In the genomic region with DNA sequence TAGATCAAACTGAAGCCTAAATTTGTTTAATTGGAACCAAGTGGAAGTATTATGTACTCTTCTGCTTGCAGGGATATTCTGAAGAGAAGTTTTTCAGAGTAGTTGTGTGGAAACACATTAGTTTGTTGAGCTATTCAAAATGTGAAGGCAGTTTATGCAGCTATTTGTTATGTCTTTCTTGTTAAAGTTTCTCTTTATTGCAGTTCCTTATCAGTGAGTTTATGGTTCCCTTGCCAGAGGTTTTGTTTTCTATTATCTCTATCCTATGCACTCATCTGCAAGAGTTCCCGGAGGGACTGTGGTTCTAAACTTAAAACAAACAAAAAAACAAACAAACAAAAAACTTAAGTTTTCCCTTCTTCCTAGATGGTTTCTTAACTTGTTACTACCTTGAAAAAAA, we compare ENCODE assay signal across 14 cellular contexts.
A peak's percentile ranks its signal among the peaks of the same experiment; 100 is the strongest.
DNase-seq lines count a peak whose midpoint lies in the region; ATAC-seq and TF ChIP-seq lines count a peak whose summit lies in the region.
"Had no signal": no experiment of that assay in that cellular context is flagged by ENCODE, and none has a peak within 500 bp of the region (broad histone marks: within the 10 kb centered on the region; RNA-seq: fewer than 3 reads in every experiment).

No MANE protein-coding gene starts in this region.

- H3K27me3 ChIP-seq in Panc1 (ENCODE audit: control insufficient read depth, insufficient read depth, low read length), result no peaks in the 10 kb centered on the region
- no peaks in the 10 kb centered on the region for H3K27me3 ChIP-seq in hepatocyte
- H3K27me3 ChIP-seq in PC-9 (ENCODE audit: insufficient read depth, low read depth), result no peaks in the 10 kb centered on the region
- H3K27me3 ChIP-seq: SJSA1 had no signal

- H3K9me3 ChIP-seq in Panc1 (ENCODE audit: control insufficient read depth, insufficient read depth, low read depth, low read length), result no peaks in the 10 kb centered on the region
- no peaks in the 10 kb centered on the region for H3K9me3 ChIP-seq in hepatocyte (ENCODE audit: low read depth)
- H3K9me3 ChIP-seq in PC-9 (ENCODE audit: insufficient read depth, low read depth), result no peaks in the 10 kb centered on the region
- H3K9me3 ChIP-seq: SJSA1 had no signal

- no peaks in the 10 kb centered on the region for H3K9me2 ChIP-seq in hepatocyte (replicated peaks; ENCODE audit: insufficient read depth)
- H3K9me2 ChIP-seq in PC-9 (ENCODE audit: insufficient read depth), result no peaks in the 10 kb centered on the region

- peaks cover 19% of the 10 kb centered on the region for H3K36me3 Mint-ChIP-seq in central memory CD8-positive, alpha-beta T cell (ENCODE audit: insufficient read depth)
- peaks cover 2% of the 10 kb centered on the region for H3K36me3 Mint-ChIP-seq in activated CD8-positive, alpha-beta T cell treated with anti-CD3 and anti-CD28 coated beads for 36 hours (ENCODE audit: low read depth)

- H3K27me3 Mint-ChIP-seq in central memory CD8-positive, alpha-beta T cell, result no peaks in the 10 kb centered on the region
- H3K27me3 Mint-ChIP-seq in activated CD8-positive, alpha-beta T cell treated with anti-CD3 and anti-CD28 coated beads for 36 hours, result no peaks in the 10 kb centered on the region

- DNase-seq in Panc1 (ENCODE audit: low read depth, low spot score), result no peak
- no peak for DNase-seq in central memory CD8-positive, alpha-beta T cell (ENCODE audit: low spot score in 2 of 2)
- DNase-seq in hepatocyte (ENCODE audit: low spot score), result no peak
- no peak for DNase-seq in substantia nigra (lab: John Stamatoyannopoulos, UW)
- DNase-seq in activated CD8-positive, alpha-beta T cell treated with anti-CD3 and anti-CD28 coated beads for 36 hours, result no peak
- no peak for DNase-seq in PC-9
- no peak for DNase-seq in hypothalamus (lab: John Stamatoyannopoulos, UW)
- DNase-seq: COR-L47, DMS153, IMR-90, Kasumi-1, NCI-H1930, NCI-H748 treated with DMSO at 0.1 percent for 48 hours had no signal

- peak overlapping the region; percentile 17 for H3K27ac Mint-ChIP-seq in central memory CD8-positive, alpha-beta T cell (ENCODE audit: low read depth)
- H3K27ac Mint-ChIP-seq in activated CD8-positive, alpha-beta T cell treated with anti-CD3 and anti-CD28 coated beads for 36 hours, result no peak overlapping the region

- CTCF ChIA-PET in Panc1 (lab: Charles Lee) (no interaction called here), PC-9 (lab: Charles Lee) (no interaction called here)
- CTCF ChIA-PET in activated CD8-positive, alpha-beta T cell treated with anti-CD3 and anti-CD28 coated beads for 36 hours (lab: Charles Lee), result interaction anchor here (2.8 kb wide), 1 partner anchor 11 kb away, joined by 8 read pairs; no protein-coding TSS in a partner anchor

- no peak for TF ChIP-seq CTCF in Panc1 (IDR thresholded peaks at IDR 0.05)
- TF ChIP-seq CTCF in hepatocyte (IDR thresholded peaks at IDR 0.05; ENCODE audit: poor library complexity), result no peak
- TF ChIP-seq CTCF in activated CD8-positive, alpha-beta T cell treated with anti-CD3 and anti-CD28 coated beads for 36 hours (IDR thresholded peaks at IDR 0.05), result no peak
- no peak for TF ChIP-seq CTCF in PC-9 (conservative IDR thresholded peaks at IDR 0.05)

- no peaks in the 10 kb centered on the region for H3F3A ChIP-seq in PC-9 (ENCODE audit: insufficient read depth, low read depth)

- no peaks in the 10 kb centered on the region for H3K79me2 ChIP-seq in hepatocyte
- H3K79me2 ChIP-seq in PC-9 (ENCODE audit: low read depth), result no peaks in the 10 kb centered on the region

- ATAC-seq in Panc1, result no peak
- no peak for ATAC-seq in central memory CD8-positive, alpha-beta T cell (replicated peaks; ENCODE audit: extremely low read depth, poor library complexity, severe bottlenecking)
- ATAC-seq in activated CD8-positive, alpha-beta T cell treated with anti-CD3 and anti-CD28 coated beads for 36 hours, result no peak

- H2AFZ ChIP-seq in hepatocyte (no peak overlapping the region), PC-9 (no peak overlapping the region)

- POLR2A ChIA-PET in Panc1 (lab: Charles Lee) (no interaction called here), PC-9 (lab: Charles Lee; ENCODE audit: unreplicated experiment) (no interaction called here)
- POLR2A ChIA-PET in activated CD8-positive, alpha-beta T cell treated with anti-CD3 and anti-CD28 coated beads for 36 hours (lab: Charles Lee), result no interaction called here

- H3K4me3 ChIP-seq in Panc1 (ENCODE audit: low read depth in 2 of 2, low read length in 2 of 2) (no peak overlapping the region), hepatocyte (no peak overlapping the region), PC-9 (no peak overlapping the region)
- H3K4me3 ChIP-seq: SJSA1 had no signal

- H3K4me1 ChIP-seq in Panc1 (ENCODE audit: control insufficient read depth, insufficient read depth, low read length), result peaks cover 21% of the 10 kb centered on the region
- H3K4me1 ChIP-seq in hepatocyte (ENCODE audit: insufficient read depth), result peaks cover 22% of the 10 kb centered on the region
- peaks cover 14% of the 10 kb centered on the region for H3K4me1 ChIP-seq in PC-9 (replicated peaks; ENCODE audit: insufficient read depth)
- H3K4me1 ChIP-seq: SJSA1 had no signal

- H3K36me3 ChIP-seq in Panc1 (ENCODE audit: control insufficient read depth, insufficient read depth, low read length) (no peaks in the 10 kb centered on the region), hepatocyte (replicated peaks; ENCODE audit: insufficient read depth, low read depth) (no peaks in the 10 kb centered on the region), PC-9 (ENCODE audit: low read depth) (no peaks in the 10 kb centered on the region)

- no peak overlapping the region for H3K4me3 Mint-ChIP-seq in central memory CD8-positive, alpha-beta T cell
- no peak overlapping the region for H3K4me3 Mint-ChIP-seq in activated CD8-positive, alpha-beta T cell treated with anti-CD3 and anti-CD28 coated beads for 36 hours

- H3K9me3 Mint-ChIP-seq in central memory CD8-positive, alpha-beta T cell, result no peaks in the 10 kb centered on the region
- H3K9me3 Mint-ChIP-seq in activated CD8-positive, alpha-beta T cell treated with anti-CD3 and anti-CD28 coated beads for 36 hours, result no peaks in the 10 kb centered on the region

- intact Hi-C loops in Panc1 (cut with micrococcal nuclease; ENCODE audit: unreplicated experiment), result no loop called here
- intact Hi-C loops in activated CD8-positive, alpha-beta T cell treated with anti-CD3 and anti-CD28 coated beads for 36 hours (cut with micrococcal nuclease), result no loop called here
- intact Hi-C loops in PC-9 (cut with micrococcal nuclease; ENCODE audit: unreplicated experiment), result no loop called here

- BruUV-seq in Panc1 (replicated peaks; lab: Mats Ljungman, UMichigan) (no TSS peak), PC-9 (replicated peaks; lab: Mats Ljungman, UMichigan) (no TSS peak)

- H3K4me2 ChIP-seq in hepatocyte (peak overlapping the region; percentile 45), PC-9 (no peak overlapping the region)

- in situ Hi-C loops in Panc1 (cut with HindIII; ENCODE audit: low pct_unique_long_range_greater_than_20kb, low sequenced_read_pairs), result no loop called here

- H3K4me1 Mint-ChIP-seq in central memory CD8-positive, alpha-beta T cell, result no peaks in the 10 kb centered on the region
- peaks cover 5% of the 10 kb centered on the region for H3K4me1 Mint-ChIP-seq in activated CD8-positive, alpha-beta T cell treated with anti-CD3 and anti-CD28 coated beads for 36 hours (ENCODE audit: low read depth)

- no peaks in the 10 kb centered on the region for H4K20me1 ChIP-seq in hepatocyte (ENCODE audit: insufficient read depth, poor library complexity, severe bottlenecking)
- no peaks in the 10 kb centered on the region for H4K20me1 ChIP-seq in PC-9 (ENCODE audit: insufficient read depth)

- WGBS in hepatocyte (ENCODE audit: low lambda C conversion rate, missing lambda C conversion rate), result 0% methylated on average over 1 of the region's 1 CpG

- H3K27ac ChIP-seq in Panc1 (ENCODE audit: low read length), result peak overlapping the region; percentile 25; the same call in 1 of the 2 replicates
- H3K27ac ChIP-seq in hepatocyte, result peak overlapping the region; percentile 56
- H3K27ac ChIP-seq in substantia nigra (ENCODE audit: low read depth, low read length, poor library complexity, severe bottlenecking), result peak overlapping the region; percentile 87
- H3K27ac ChIP-seq in PC-9, result no peak overlapping the region
- H3K27ac ChIP-seq: SJSA1 had no signal
